1 cellular context compared by ENCODE assay signal in the genomic region with DNA sequence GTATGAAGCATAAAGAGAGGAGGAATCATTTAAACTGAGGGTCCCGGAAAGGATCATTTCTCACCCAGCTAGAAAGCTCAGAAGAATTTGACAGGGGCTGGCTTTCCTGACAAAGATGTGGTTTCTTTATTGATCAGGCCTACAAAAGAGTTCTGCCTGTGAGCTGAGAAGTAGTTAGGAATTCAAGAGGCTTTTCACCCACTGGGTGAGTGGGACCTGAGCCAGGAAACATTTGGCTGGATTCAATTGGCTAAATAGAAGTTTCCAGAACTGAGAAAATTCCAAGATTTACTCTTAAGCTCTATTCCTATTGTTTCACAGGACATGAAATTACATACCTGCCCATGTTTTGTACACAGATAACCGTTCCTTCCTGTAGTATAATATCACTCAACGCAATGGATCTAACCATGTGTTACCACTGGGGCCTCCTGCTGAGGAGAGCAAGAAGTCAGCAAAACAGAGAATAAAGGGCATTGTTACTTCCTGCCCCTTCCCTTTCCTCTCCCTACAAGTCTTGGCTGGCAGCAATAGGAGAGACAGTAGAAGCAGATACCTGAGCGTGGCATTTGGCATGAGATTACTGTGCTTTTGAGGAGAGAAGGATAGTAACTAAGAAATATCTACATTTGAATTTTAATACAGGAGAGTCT.
TF ChIP-seq lines count a peak whose summit lies in the region.

No MANE protein-coding gene starts in this region.

TF ChIP-seq in H1, 55 proteins besides CTCF, POLR2A, EP300 and RAD21:
- no peak for TF ChIP-seq HDAC6 (IDR thresholded peaks at IDR 0.05; ENCODE audit: low read depth, low read length)
- TF ChIP-seq, protein P1, sequence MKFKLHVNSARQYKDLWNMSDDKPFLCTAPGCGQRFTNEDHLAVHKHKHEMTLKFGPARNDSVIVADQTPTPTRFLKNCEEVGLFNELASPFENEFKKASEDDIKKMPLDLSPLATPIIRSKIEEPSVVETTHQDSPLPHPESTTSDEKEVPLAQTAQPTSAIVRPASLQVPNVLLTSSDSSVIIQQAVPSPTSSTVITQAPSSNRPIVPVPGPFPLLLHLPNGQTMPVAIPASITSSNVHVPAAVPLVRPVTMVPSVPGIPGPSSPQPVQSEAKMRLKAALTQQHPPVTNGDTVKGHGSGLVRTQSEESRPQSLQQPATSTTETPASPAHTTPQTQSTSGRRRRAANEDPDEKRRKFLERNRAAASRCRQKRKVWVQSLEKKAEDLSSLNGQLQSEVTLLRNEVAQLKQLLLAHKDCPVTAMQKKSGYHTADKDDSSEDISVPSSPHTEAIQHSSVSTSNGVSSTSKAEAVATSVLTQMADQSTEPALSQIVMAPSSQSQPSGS (IDR thresholded peaks at IDR 0.05; ENCODE audit: low read length) = no peak
- no peak for TF ChIP-seq RBBP5 (IDR thresholded peaks at IDR 0.05; ENCODE audit: borderline replicate concordance, low read depth, low read length)
- no peak for TF ChIP-seq SIX5 (IDR thresholded peaks at IDR 0.05; ENCODE audit: low read depth, low read length)
- TF ChIP-seq CBX8 (IDR thresholded peaks at IDR 0.05; ENCODE audit: borderline replicate concordance, low read depth, low read length) = no peak
- TF ChIP-seq MAFK (IDR thresholded peaks at IDR 0.05; ENCODE audit: low read depth, low read length) = no peak
- TF ChIP-seq NANOG (IDR thresholded peaks at IDR 0.05; ENCODE audit: insufficient read depth, low read depth, low read length, poor library complexity, severe bottlenecking) = no peak
- TF ChIP-seq SIN3A (conservative IDR thresholded peaks at IDR 0.05 in 1 of 2, IDR thresholded peaks at IDR 0.05 in 1 of 2; ENCODE audit: low read depth in 1 of 2, low read length in 2 of 2) = no peak
- no peak for TF ChIP-seq CEBPB (IDR thresholded peaks at IDR 0.05; ENCODE audit: low read depth, low read length)
- TF ChIP-seq SIRT6 (IDR thresholded peaks at IDR 0.05; ENCODE audit: low read length) = no peak
- TF ChIP-seq TAF1 (IDR thresholded peaks at IDR 0.05; ENCODE audit: low read depth, low read length) = no peak
- TF ChIP-seq POLR2AphosphoS5 (IDR thresholded peaks at IDR 0.05; ENCODE audit: low read depth, low read length) = no peak
